In genomic region chr9:112033237-112034215, GRCh38 we compare ENCODE assay signal across 15 cellular contexts.
DNase-seq lines count a peak whose midpoint lies in the region; ATAC-seq and TF ChIP-seq lines count a peak whose summit lies in the region.
"Had no signal": no experiment of that assay in that cellular context is flagged by ENCODE, and none has a peak within 500 bp of the region (broad histone marks: within the 10 kb centered on the region; RNA-seq: fewer than 3 reads in every experiment).

No MANE protein-coding gene starts in this region.

- H3K9me2 ChIP-seq in SK-N-SH (no peaks in the 10 kb centered on the region), hepatocyte (replicated peaks; ENCODE audit: insufficient read depth) (no peaks in the 10 kb centered on the region)

- no peaks in the 10 kb centered on the region for H3K9me3 ChIP-seq in SK-N-SH
- H3K9me3 ChIP-seq in hepatocyte (ENCODE audit: low read depth): no peaks in the 10 kb centered on the region
- no peaks in the 10 kb centered on the region for H3K9me3 ChIP-seq in colonic mucosa
- H3K9me3 ChIP-seq: breast epithelium, esophagus muscularis mucosa had no signal

- H3K4me1 ChIP-seq in SK-N-SH (ENCODE audit: control insufficient read depth in 1 of 2, insufficient read depth in 2 of 2, low read depth in 1 of 2, low read length in 1 of 2) (peaks cover 0 to 34% of the 10 kb centered on the region in 2 experiments), hepatocyte (ENCODE audit: insufficient read depth) (peaks cover 12% of the 10 kb centered on the region), colonic mucosa (peaks cover 4% of the 10 kb centered on the region)
- H3K4me1 ChIP-seq: breast epithelium had no signal

- H3K79me2 ChIP-seq in SK-N-SH (ENCODE audit: insufficient read depth) (no peaks in the 10 kb centered on the region), hepatocyte (no peaks in the 10 kb centered on the region)

- TF ChIP-seq RAD21 in SK-N-SH (IDR thresholded peaks at IDR 0.05; ENCODE audit: low read length): no peak

- H3F3A ChIP-seq in SK-N-SH (replicated peaks; ENCODE audit: insufficient read depth): peaks cover 15% of the 10 kb centered on the region

- H2AFZ ChIP-seq in SK-N-SH (ENCODE audit: low read depth) (no peak overlapping the region), hepatocyte (no peak overlapping the region)

- POLR2A ChIA-PET in SK-N-SH (lab: Yijun Ruan, JAX): no interaction called here

- intact Hi-C loops in colonic mucosa (cut with DNase I): no loop called here

- CTCF ChIA-PET in SK-N-SH (lab: Yijun Ruan, JAX): no interaction called here

- DNase-seq in SK-N-SH (no peak), NCI-H774 (lab: John Stamatoyannopoulos, UW) (peak; percentile 13), hepatocyte (ENCODE audit: low spot score) (no peak), amniotic stem cell (lab: John Stamatoyannopoulos, UW) (no peak), colonic mucosa (no peak), NCI-H446 (lab: John Stamatoyannopoulos, UW) (no peak)
- DNase-seq: activated naive CD4-positive, alpha-beta T cell treated with anti-CD3 and anti-CD28 coated beads, Interleukin-2, amount 10 ng/mL, durations not matched to agents 7 days and 5 days; activated T-cell treated with anti-CD3 and anti-CD28 coated beads for 4 hours; immature natural killer cell; nephron progenitor cell had no signal

- TF ChIP-seq CTCF in SK-N-SH (IDR thresholded peaks at IDR 0.05) (no peak), hepatocyte (IDR thresholded peaks at IDR 0.05; ENCODE audit: poor library complexity) (no peak), colonic mucosa (IDR thresholded peaks at IDR 0.05) (no peak)

- ATAC-seq in SK-N-SH treated with all-trans-retinoic acid at 6 μM for 48 hours (no peak), HG03571 (IDR thresholded peaks at IDR 0.05; ENCODE audit: unreplicated experiment) (no peak)
- ATAC-seq: HCT116 had no signal

- H4K20me1 ChIP-seq in SK-N-SH (ENCODE audit: insufficient read depth): no peaks in the 10 kb centered on the region
- H4K20me1 ChIP-seq in hepatocyte (ENCODE audit: insufficient read depth, poor library complexity, severe bottlenecking): no peaks in the 10 kb centered on the region

- 0 out of 2 replicates have a peak overlapping the region, but pooled peaks have one; percentile 11 for H3K9ac ChIP-seq in SK-N-SH
- no peak overlapping the region for H3K9ac ChIP-seq in colonic mucosa (ENCODE audit: low read depth in 2 of 2, low read length in 2 of 2)

- TF ChIP-seq EP300 in SK-N-SH (IDR thresholded peaks at IDR 0.05; ENCODE audit: borderline replicate concordance in 1 of 2, low read depth in 1 of 2, low read length in 1 of 2): no peak

- H3K36me3 ChIP-seq in SK-N-SH (replicated peaks in 1 of 2; ENCODE audit: control insufficient read depth in 1 of 2, insufficient read depth in 2 of 2, low read length in 1 of 2): no peaks in the 10 kb centered on the region
- H3K36me3 ChIP-seq in hepatocyte (replicated peaks; ENCODE audit: insufficient read depth, low read depth): no peaks in the 10 kb centered on the region
- H3K36me3 ChIP-seq in colonic mucosa: no peaks in the 10 kb centered on the region
- H3K36me3 ChIP-seq: breast epithelium, esophagus muscularis mucosa had no signal

- H3K27ac ChIP-seq in SK-N-SH (ENCODE audit: low read depth in 2 of 2, low read length in 1 of 2): peak overlapping the region; percentile 12 to 55; a peak in 2 of 4 replicates
- peak overlapping the region; percentile 18 for H3K27ac ChIP-seq in hepatocyte
- no peak overlapping the region for H3K27ac ChIP-seq in colonic mucosa
- H3K27ac ChIP-seq: breast epithelium, esophagus muscularis mucosa had no signal

- H3K27me3 ChIP-seq in SK-N-SH (ENCODE audit: insufficient read depth) (no peaks in the 10 kb centered on the region), hepatocyte (no peaks in the 10 kb centered on the region), colonic mucosa (no peaks in the 10 kb centered on the region)
- H3K27me3 ChIP-seq: breast epithelium, esophagus muscularis mucosa had no signal

- peak overlapping the region; percentile 33 for H3K4me2 ChIP-seq in SK-N-SH
- no peak overlapping the region for H3K4me2 ChIP-seq in hepatocyte

- WGBS in SK-N-SH (ENCODE audit: low lambda C conversion rate): 92% methylated on average over 9 of the region's 9 CpGs
- WGBS in hepatocyte (ENCODE audit: low lambda C conversion rate, missing lambda C conversion rate): 84% methylated on average over 9 of the region's 9 CpGs

- H3K4me3 ChIP-seq in SK-N-SH (ENCODE audit: low read depth in 2 of 2, low read length in 1 of 2) (no peak overlapping the region), hepatocyte (no peak overlapping the region), colonic mucosa (no peak overlapping the region)
- H3K4me3 ChIP-seq: breast epithelium, esophagus muscularis mucosa had no signal

TF ChIP-seq in SK-N-SH, 30 proteins besides CTCF, POLR2A, EP300 and RAD21 (continues in another document):
- TF ChIP-seq RFX5 (IDR thresholded peaks at IDR 0.05; ENCODE audit: low read length) (no peak), SIN3A (IDR thresholded peaks at IDR 0.05; ENCODE audit: borderline replicate concordance, low read depth, low read length) (no peak), FOXM1 (IDR thresholded peaks at IDR 0.05; ENCODE audit: low read depth) (no peak), CHD2 (IDR thresholded peaks at IDR 0.05; ENCODE audit: low read length, partially characterized antibody) (no peak), MEF2A (IDR thresholded peaks at IDR 0.05; ENCODE audit: borderline replicate concordance, low read depth) (no peak)
- TF ChIP-seq, protein P1, sequence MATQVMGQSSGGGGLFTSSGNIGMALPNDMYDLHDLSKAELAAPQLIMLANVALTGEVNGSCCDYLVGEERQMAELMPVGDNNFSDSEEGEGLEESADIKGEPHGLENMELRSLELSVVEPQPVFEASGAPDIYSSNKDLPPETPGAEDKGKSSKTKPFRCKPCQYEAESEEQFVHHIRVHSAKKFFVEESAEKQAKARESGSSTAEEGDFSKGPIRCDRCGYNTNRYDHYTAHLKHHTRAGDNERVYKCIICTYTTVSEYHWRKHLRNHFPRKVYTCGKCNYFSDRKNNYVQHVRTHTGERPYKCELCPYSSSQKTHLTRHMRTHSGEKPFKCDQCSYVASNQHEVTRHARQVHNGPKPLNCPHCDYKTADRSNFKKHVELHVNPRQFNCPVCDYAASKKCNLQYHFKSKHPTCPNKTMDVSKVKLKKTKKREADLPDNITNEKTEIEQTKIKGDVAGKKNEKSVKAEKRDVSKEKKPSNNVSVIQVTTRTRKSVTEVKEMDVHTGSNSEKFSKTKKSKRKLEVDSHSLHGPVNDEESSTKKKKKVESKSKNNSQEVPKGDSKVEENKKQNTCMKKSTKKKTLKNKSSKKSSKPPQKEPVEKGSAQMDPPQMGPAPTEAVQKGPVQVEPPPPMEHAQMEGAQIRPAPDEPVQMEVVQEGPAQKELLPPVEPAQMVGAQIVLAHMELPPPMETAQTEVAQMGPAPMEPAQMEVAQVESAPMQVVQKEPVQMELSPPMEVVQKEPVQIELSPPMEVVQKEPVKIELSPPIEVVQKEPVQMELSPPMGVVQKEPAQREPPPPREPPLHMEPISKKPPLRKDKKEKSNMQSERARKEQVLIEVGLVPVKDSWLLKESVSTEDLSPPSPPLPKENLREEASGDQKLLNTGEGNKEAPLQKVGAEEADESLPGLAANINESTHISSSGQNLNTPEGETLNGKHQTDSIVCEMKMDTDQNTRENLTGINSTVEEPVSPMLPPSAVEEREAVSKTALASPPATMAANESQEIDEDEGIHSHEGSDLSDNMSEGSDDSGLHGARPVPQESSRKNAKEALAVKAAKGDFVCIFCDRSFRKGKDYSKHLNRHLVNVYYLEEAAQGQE (IDR thresholded peaks at IDR 0.05; ENCODE audit: low read depth, low read length): no peak

TF ChIP-seq in SK-N-SH treated with all-trans-retinoic acid at 6 μM for 48 hours, 23 proteins besides CTCF, POLR2A, EP300 and RAD21:
- TF ChIP-seq PPARA (CRISPR knock-in tag; IDR thresholded peaks at IDR 0.05; ENCODE audit: borderline replicate concordance) (no peak), BACH2 (CRISPR knock-in tag; IDR thresholded peaks at IDR 0.05; ENCODE audit: borderline replicate concordance) (no peak), CREB5 (CRISPR knock-in tag; IDR thresholded peaks at IDR 0.05; ENCODE audit: low read depth) (no peak)
